11 cellular contexts compared by ENCODE assay signal in the genomic region with DNA sequence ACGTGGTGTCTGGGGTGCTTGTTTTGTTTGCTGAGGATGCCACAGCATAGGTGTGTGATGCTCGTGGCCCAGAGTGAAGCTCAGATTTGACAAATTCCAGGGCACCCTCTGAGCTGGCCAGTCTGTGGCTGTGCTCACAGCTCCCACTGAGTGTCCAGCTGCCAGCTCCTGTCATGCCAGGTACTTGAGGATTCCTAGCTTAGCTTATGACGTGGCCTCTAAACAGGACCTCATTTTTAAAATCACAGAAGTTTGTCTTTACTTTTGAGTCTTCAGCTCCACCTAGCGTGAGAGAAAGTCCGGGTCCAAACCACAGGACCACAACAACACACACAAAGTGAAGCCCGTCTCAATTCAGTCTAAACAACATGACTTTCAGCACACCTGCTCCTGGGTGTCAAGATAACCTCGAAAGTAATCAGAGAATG.
DNase-seq lines count a peak whose midpoint lies in the region; ATAC-seq and TF ChIP-seq lines count a peak whose summit lies in the region.
"Had no signal": no experiment of that assay in that cellular context is flagged by ENCODE, and none has a peak within 500 bp of the region (broad histone marks: within the 10 kb centered on the region; RNA-seq: fewer than 3 reads in every experiment).

No MANE protein-coding gene starts in this region.

- H3K4me1 ChIP-seq in SK-N-SH (ENCODE audit: control insufficient read depth in 1 of 2, insufficient read depth in 2 of 2, low read depth in 1 of 2, low read length in 1 of 2) (peaks cover 9 to 12% of the 10 kb centered on the region in 2 experiments; a peak in 3 of 4 replicates), upper lobe of right lung (no peaks in the 10 kb centered on the region)

- H3K4me2 ChIP-seq in SK-N-SH: no peak overlapping the region

- H2AFZ ChIP-seq in SK-N-SH (ENCODE audit: low read depth): no peak overlapping the region

- no peaks in the 10 kb centered on the region for H3K27me3 ChIP-seq in SK-N-SH (ENCODE audit: insufficient read depth)
- H3K27me3 ChIP-seq in upper lobe of right lung: no peaks in the 10 kb centered on the region

- no peak for ATAC-seq in SK-N-SH treated with all-trans-retinoic acid at 6 μM for 48 hours
- peak; percentile 37 for ATAC-seq in upper lobe of right lung

- no peaks in the 10 kb centered on the region for H3K9me2 ChIP-seq in SK-N-SH

- CTCF ChIA-PET in SK-N-SH (lab: Yijun Ruan, JAX): interaction anchor here (0.8 to 2.5 kb wide), 6 partner anchors 9 to 198 kb away, joined by 3 to 15 read pairs (median 3); no protein-coding TSS in a partner anchor

- DNase-seq in SK-N-SH (no peak), epithelial cell of esophagus (ENCODE audit: low read depth) (peak; percentile 29), upper lobe of right lung (no peak), activated gamma-delta T cell treated with Interleukin-2 at 50 U/mL for 16 hours (no peak), DMS153 treated with DMSO at 0.1 percent for 48 hours (lab: John Stamatoyannopoulos, UW; ENCODE audit: unreplicated experiment) (no peak)
- no peak for DNase-seq in central memory CD4-positive, alpha-beta T cell
- DNase-seq: CD4-positive, CD25-positive, alpha-beta regulatory T cell; NCI-H146 had no signal

- TF ChIP-seq EP300 in SK-N-SH (IDR thresholded peaks at IDR 0.05; ENCODE audit: borderline replicate concordance in 1 of 2, low read depth in 1 of 2, low read length in 1 of 2) (no peak), Ishikawa (IDR thresholded peaks at IDR 0.05; ENCODE audit: borderline replicate concordance) (no peak)

- WGBS in SK-N-SH (ENCODE audit: low lambda C conversion rate): 96% methylated on average over 7 of the region's 7 CpGs

- no peaks in the 10 kb centered on the region for H3K9me3 ChIP-seq in SK-N-SH
- H3K9me3 ChIP-seq in upper lobe of right lung: no peaks in the 10 kb centered on the region

- no peaks in the 10 kb centered on the region for H4K20me1 ChIP-seq in SK-N-SH (ENCODE audit: insufficient read depth)

- H3F3A ChIP-seq in SK-N-SH (replicated peaks; ENCODE audit: insufficient read depth): no peaks in the 10 kb centered on the region

- intact Hi-C loops in upper lobe of right lung (cut with DNase I): no loop called here

- H3K79me2 ChIP-seq in SK-N-SH (ENCODE audit: insufficient read depth): no peaks in the 10 kb centered on the region

- TF ChIP-seq RAD21 in SK-N-SH (IDR thresholded peaks at IDR 0.05; ENCODE audit: low read length) (peak; percentile 23; the same call in 1 of the 2 replicates), Ishikawa (IDR thresholded peaks at IDR 0.05; ENCODE audit: low read depth) (peak; percentile 16; the same call in 1 of the 2 replicates)

- H3K4me3 ChIP-seq in SK-N-SH (ENCODE audit: low read depth in 2 of 2, low read length in 1 of 2): no peak overlapping the region
- H3K4me3 ChIP-seq in epithelial cell of esophagus (ENCODE audit: low read length): no peak overlapping the region
- no peak overlapping the region for H3K4me3 ChIP-seq in upper lobe of right lung
- H3K4me3 ChIP-seq: skin epidermis had no signal

- POLR2A ChIA-PET in SK-N-SH (lab: Yijun Ruan, JAX): no interaction called here

- no peak overlapping the region for H3K9ac ChIP-seq in SK-N-SH

- TF ChIP-seq CTCF in SK-N-SH (IDR thresholded peaks at IDR 0.05) (no peak), epithelial cell of esophagus (IDR thresholded peaks at IDR 0.05; ENCODE audit: insufficient read depth, low read depth, low read length, missing control alignments) (peak; percentile 30), upper lobe of right lung (IDR thresholded peaks at IDR 0.05) (peak; percentile 17)

- H3K36me3 ChIP-seq in SK-N-SH (replicated peaks in 1 of 2; ENCODE audit: control insufficient read depth in 1 of 2, insufficient read depth in 2 of 2, low read length in 1 of 2): peaks cover 6 to 36% of the 10 kb centered on the region in 2 experiments
- H3K36me3 ChIP-seq in upper lobe of right lung: peaks cover 56% of the 10 kb centered on the region

- H3K27ac ChIP-seq in SK-N-SH (ENCODE audit: low read depth in 2 of 2, low read length in 1 of 2): no peak overlapping the region; a peak in 1 of 4 replicates
- H3K27ac ChIP-seq in upper lobe of right lung: no peak overlapping the region

TF ChIP-seq in SK-N-SH, 30 proteins besides CTCF, POLR2A, EP300 and RAD21 (continues in another document):
- TF ChIP-seq, protein P1, sequence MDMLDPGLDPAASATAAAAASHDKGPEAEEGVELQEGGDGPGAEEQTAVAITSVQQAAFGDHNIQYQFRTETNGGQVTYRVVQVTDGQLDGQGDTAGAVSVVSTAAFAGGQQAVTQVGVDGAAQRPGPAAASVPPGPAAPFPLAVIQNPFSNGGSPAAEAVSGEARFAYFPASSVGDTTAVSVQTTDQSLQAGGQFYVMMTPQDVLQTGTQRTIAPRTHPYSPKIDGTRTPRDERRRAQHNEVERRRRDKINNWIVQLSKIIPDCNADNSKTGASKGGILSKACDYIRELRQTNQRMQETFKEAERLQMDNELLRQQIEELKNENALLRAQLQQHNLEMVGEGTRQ (IDR thresholded peaks at IDR 0.05; ENCODE audit: borderline replicate concordance, low read depth, low read length): no peak
- TF ChIP-seq TAF1 (IDR thresholded peaks at IDR 0.05; ENCODE audit: borderline replicate concordance, low read depth, low read length) (no peak), TCF12 (IDR thresholded peaks at IDR 0.05) (no peak), ELF1 (IDR thresholded peaks at IDR 0.05) (no peak), NFIC (IDR thresholded peaks at IDR 0.05; ENCODE audit: borderline replicate concordance) (no peak), SIN3A (IDR thresholded peaks at IDR 0.05; ENCODE audit: borderline replicate concordance, low read depth, low read length) (no peak), IRF3 (IDR thresholded peaks at IDR 0.05; ENCODE audit: low read depth, low read length) (no peak)

TF ChIP-seq in SK-N-SH treated with all-trans-retinoic acid at 6 μM for 48 hours, 23 proteins besides CTCF, POLR2A, EP300 and RAD21:
- TF ChIP-seq TSHZ2 (CRISPR knock-in tag; IDR thresholded peaks at IDR 0.05): no peak
- TF ChIP-seq ZC3H10 (CRISPR knock-in tag; IDR thresholded peaks at IDR 0.05): no peak
- no peak for TF ChIP-seq BACH2 (CRISPR knock-in tag; IDR thresholded peaks at IDR 0.05; ENCODE audit: borderline replicate concordance)
- TF ChIP-seq ISL1 (CRISPR knock-in tag; IDR thresholded peaks at IDR 0.05): no peak
- TF ChIP-seq SNAI2 (CRISPR knock-in tag; IDR thresholded peaks at IDR 0.05): no peak
- TF ChIP-seq CSDC2 (CRISPR knock-in tag; IDR thresholded peaks at IDR 0.05): no peak

TF ChIP-seq in Ishikawa, 13 proteins besides CTCF, POLR2A, EP300 and RAD21:
- TF ChIP-seq TAF1 (IDR thresholded peaks at IDR 0.05; ENCODE audit: low read depth): no peak
- no peak for TF ChIP-seq CREB1 (IDR thresholded peaks at IDR 0.05; ENCODE audit: low read depth)
- TF ChIP-seq TEAD4 (IDR thresholded peaks at IDR 0.05): no peak
- no peak for TF ChIP-seq EGR1 (IDR thresholded peaks at IDR 0.05)
- TF ChIP-seq ZBTB7A (IDR thresholded peaks at IDR 0.05; ENCODE audit: low read depth): no peak
- no peak for TF ChIP-seq FOXM1 (IDR thresholded peaks at IDR 0.05; ENCODE audit: borderline replicate concordance, low read depth)
